15 cellular contexts compared by ENCODE assay signal in the genomic region with DNA sequence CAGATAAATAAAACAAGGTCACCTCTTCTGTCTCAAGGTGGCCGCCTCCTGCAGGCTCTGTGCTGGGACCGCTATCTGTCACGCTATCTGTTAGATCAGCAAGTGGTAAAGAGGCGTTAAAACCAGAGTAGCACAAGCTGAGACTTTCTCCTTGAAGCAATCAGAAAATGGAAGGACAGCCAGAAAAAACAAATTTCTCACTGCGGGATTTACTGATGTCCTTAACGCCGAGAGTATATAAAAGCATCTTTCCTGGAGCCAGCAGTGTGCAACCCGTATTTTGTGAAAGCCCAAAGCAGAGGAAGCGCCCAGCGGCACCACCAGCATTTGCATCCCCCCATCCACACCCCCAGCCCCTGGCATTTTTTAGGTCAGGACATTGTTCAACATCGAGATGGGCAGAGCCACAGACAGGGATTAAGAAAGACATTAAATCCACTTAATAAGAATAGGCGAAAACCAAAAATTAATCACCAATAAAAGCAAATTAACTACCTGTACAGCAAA. TPM values are rescaled to one million over a fixed set of nuclear protein-coding genes. Genes with fewer than 3 reads are reported as not detected.
DNase-seq lines count a peak whose midpoint lies in the region; ATAC-seq, FAIRE-seq and TF ChIP-seq lines count a peak whose summit lies in the region.
"Had no signal": no experiment of that assay in that cellular context is flagged by ENCODE, and none has a peak within 500 bp of the region (broad histone marks: within the 10 kb centered on the region; RNA-seq: fewer than 3 reads in every experiment).

No MANE protein-coding gene starts in this region.

- intact Hi-C loops in endothelial cell of umbilical vein (cut with micrococcal nuclease) (loop anchor here (1.0 kb wide), 3 partner anchors 11 to 43 kb away; no protein-coding TSS in a partner anchor), gastrocnemius medialis (cut with DNase I; ENCODE audit: low total_unique reads) (no loop called here)

- H3K36me3 ChIP-seq in endothelial cell of umbilical vein (ENCODE audit: control insufficient read depth in 2 of 2, extremely low read depth in 1 of 2, insufficient read depth in 2 of 2, low read length in 2 of 2) (no peaks in the 10 kb centered on the region), gastrocnemius medialis (no peaks in the 10 kb centered on the region)
- H3K36me3 ChIP-seq: brain microvascular endothelial cell, pancreas had no signal

- in situ Hi-C loops in gastrocnemius medialis (cut with MboI; ENCODE audit: low sequenced_read_pairs in 4 of 4) = loop anchor here in 3 of 4 donors (5.0 to 25.0 kb wide), 4 partner anchors 205 to 565 kb away; partner anchors contain the start of gene BNIP1 (in 1 of the 3)

- no peak for TF ChIP-seq POLR2A in endothelial cell of umbilical vein (IDR thresholded peaks at IDR 0.05; ENCODE audit: low read depth, low read length)
- no peak for TF ChIP-seq POLR2A in gastrocnemius medialis (IDR thresholded peaks at IDR 0.05)

- peak; percentile 64 for FAIRE-seq in endothelial cell of umbilical vein (lab: Jason Lieb, UNC)
- FAIRE-seq: G401.6, GM18507, pancreas had no signal

- BruUV-seq in endothelial cell of umbilical vein (replicated peaks; lab: Mats Ljungman, UMichigan) = no TSS peak

- no peaks in the 10 kb centered on the region for H3K36me3 Mint-ChIP-seq in T-helper 17 cell (ENCODE audit: low read depth)
- H3K36me3 Mint-ChIP-seq: CD4-positive, CD25-positive, alpha-beta regulatory T cell had no signal

- no peak overlapping the region for H3K4me3 Mint-ChIP-seq in T-helper 17 cell
- H3K4me3 Mint-ChIP-seq: CD4-positive, CD25-positive, alpha-beta regulatory T cell had no signal

- no peaks in the 10 kb centered on the region for H3K9me1 ChIP-seq in endothelial cell of umbilical vein (replicated peaks; ENCODE audit: control insufficient read depth, extremely low read depth, insufficient read depth, low read length)

- no peak for TF ChIP-seq CTCF in endothelial cell of umbilical vein (IDR thresholded peaks at IDR 0.05; ENCODE audit: extremely low read depth in 1 of 2, insufficient read depth in 1 of 2, low read depth in 1 of 2, low read length in 2 of 2)
- no peak for TF ChIP-seq CTCF in gastrocnemius medialis (IDR thresholded peaks at IDR 0.05 in 4 of 5, conservative IDR thresholded peaks at IDR 0.05 in 1 of 5)

- DNase-seq in EH (ENCODE audit: low read depth) (peak; percentile 23), T-helper 17 cell (no peak), endothelial cell of umbilical vein (ENCODE audit: low read depth, low spot score) (no peak), gastrocnemius medialis (no peak), middle frontal gyrus (ENCODE audit: extremely low spot score, low spot score) (no peak)
- no peak for DNase-seq in activated CD4-positive, alpha-beta T cell treated with anti-CD3 and anti-CD28 coated beads for 4 hours
- DNase-seq: brain microvascular endothelial cell; CD4-positive, CD25-positive, alpha-beta regulatory T cell; H7; NCI-H2081 treated with DMSO at 0.1 percent for 48 hours had no signal

- POLR2A ChIA-PET in endothelial cell of umbilical vein (lab: Charles Lee) = interaction anchor here (0.6 kb wide), 1 partner anchor 49 kb away, joined by 4 read pairs; no protein-coding TSS in a partner anchor

- ATAC-seq in T-helper 17 cell (peak; percentile 92), gastrocnemius medialis (no peak), HG02938 (IDR thresholded peaks at IDR 0.05; ENCODE audit: unreplicated experiment) (no peak)

- CTCF ChIA-PET in endothelial cell of umbilical vein (lab: Charles Lee) = interaction anchor here (0.9 to 3.4 kb wide), 7 partner anchors 11 to 210 kb away, joined by 3 to 17 read pairs (median 4); no protein-coding TSS in a partner anchor

- peaks cover 7% of the 10 kb centered on the region for H3K4me1 Mint-ChIP-seq in T-helper 17 cell

- no peak overlapping the region for H3K9ac ChIP-seq in endothelial cell of umbilical vein (replicated peaks; ENCODE audit: extremely low read depth, insufficient read depth, low read length)

- H3K4me2 ChIP-seq in endothelial cell of umbilical vein (ENCODE audit: insufficient read depth, low read length) = no peak overlapping the region

- H3K27ac Mint-ChIP-seq in T-helper 17 cell = peak overlapping the region; percentile 83

- peak overlapping the region; percentile 72 for H2AFZ ChIP-seq in endothelial cell of umbilical vein (ENCODE audit: low read depth, low read length)

- H3K4me1 ChIP-seq in endothelial cell of umbilical vein (ENCODE audit: control insufficient read depth, extremely low read depth, insufficient read depth, low read length) (peaks cover 5% of the 10 kb centered on the region), gastrocnemius medialis (peaks cover 4 to 6% of the 10 kb centered on the region in 2 donors)

- H4K20me1 ChIP-seq in endothelial cell of umbilical vein (replicated peaks; ENCODE audit: control insufficient read depth, extremely low read depth, insufficient read depth, low read length) = no peaks in the 10 kb centered on the region

- H3K4me3 ChIP-seq in endothelial cell of umbilical vein (replicated peaks in 1 of 3; ENCODE audit: insufficient read depth in 1 of 3, low read depth in 1 of 3, low read length in 3 of 3) (no peak overlapping the region), gastrocnemius medialis (no peak overlapping the region)
- H3K4me3 ChIP-seq: pancreas had no signal

- no peaks in the 10 kb centered on the region for H3K79me2 ChIP-seq in endothelial cell of umbilical vein (ENCODE audit: control insufficient read depth, insufficient read depth, low read length)

- H3K9me3 ChIP-seq in T-helper 17 cell (ENCODE audit: control insufficient read depth, low read length, poor library complexity, severe bottlenecking) (no peaks in the 10 kb centered on the region), endothelial cell of umbilical vein (replicated peaks; ENCODE audit: control insufficient read depth, insufficient read depth, low read length) (no peaks in the 10 kb centered on the region), gastrocnemius medialis (no peaks in the 10 kb centered on the region)
- H3K9me3 ChIP-seq: pancreas had no signal

- H3K27me3 Mint-ChIP-seq in T-helper 17 cell = no peaks in the 10 kb centered on the region

- H3K27me3 ChIP-seq in endothelial cell of umbilical vein (ENCODE audit: control insufficient read depth in 2 of 2, insufficient read depth in 2 of 2, low read length in 2 of 2) (no peaks in the 10 kb centered on the region), gastrocnemius medialis (no peaks in the 10 kb centered on the region)
- H3K27me3 ChIP-seq: brain microvascular endothelial cell, pancreas had no signal

- dilution Hi-C loops in endothelial cell of umbilical vein (cut with MboI; ENCODE audit: extremely low pct_ligation_motif_present, low sequenced_read_pairs) = no loop called here

- H3K27ac ChIP-seq in endothelial cell of umbilical vein (ENCODE audit: insufficient read depth, low read depth, low read length) = no peak overlapping the region
- H3K27ac ChIP-seq in gastrocnemius medialis = peak overlapping the region in 3 of 4 donors; percentile 26 to 35 (median 29)
- H3K27ac ChIP-seq: brain microvascular endothelial cell, VCaP had no signal

TF ChIP-seq in endothelial cell of umbilical vein, 7 proteins besides CTCF, POLR2A, EP300 and RAD21:
- peak; percentile 25 for TF ChIP-seq GATA2 (IDR thresholded peaks at IDR 0.05; ENCODE audit: insufficient read depth, insufficient read length, low read depth, low read length)
- TF ChIP-seq, protein P1, sequence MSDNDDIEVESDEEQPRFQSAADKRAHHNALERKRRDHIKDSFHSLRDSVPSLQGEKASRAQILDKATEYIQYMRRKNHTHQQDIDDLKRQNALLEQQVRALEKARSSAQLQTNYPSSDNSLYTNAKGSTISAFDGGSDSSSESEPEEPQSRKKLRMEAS (IDR thresholded peaks at IDR 0.05; ENCODE audit: insufficient read depth, insufficient read length) = no peak

RNA-seq across cellular contexts. Expression of gene DUSP1, which starts 48.6 kb away (rescaled TPM):
- total RNA-seq in T-helper 17 cell = 1,000 to 10,000 TPM; 1,522 to 2,429 TPM
- 36.1 and 46.5 TPM in 2 replicates for total RNA-seq in endothelial cell of umbilical vein
- polyA plus RNA-seq in endothelial cell of umbilical vein = 157 and 196 TPM in 2 replicates
- polyA plus RNA-seq in endothelial cell of umbilical vein (2011; cell fraction: cytosol; rRNA removed) = 146 and 177 TPM in 2 replicates
- polyA plus RNA-seq in endothelial cell of umbilical vein (2011; cell fraction: nucleus; rRNA removed) = 244 and 322 TPM in 2 replicates
- polyA plus RNA-seq in endothelial cell of umbilical vein (2012) = 129 and 131 TPM in 2 replicates
- polyA minus RNA-seq in endothelial cell of umbilical vein = 107 and 126 TPM in 2 replicates
- 130 TPM for polyA minus RNA-seq in endothelial cell of umbilical vein (2011; cell fraction: cytosol; rRNA and poly(A)+ RNA removed)
- 151 and 252 TPM in 2 replicates for polyA minus RNA-seq in endothelial cell of umbilical vein (2011; cell fraction: nucleus; rRNA and poly(A)+ RNA removed)
- total RNA-seq in gastrocnemius medialis = 1,000 to 10,000 TPM in 1 of 4 donors, 100 to 1,000 TPM in 3; 345 to 1,004 (median 793) TPM
